7 cellular contexts compared by ENCODE assay signal in genomic region chr6:136290406-136291010, GRCh38. TPM values are rescaled to one million over a fixed set of nuclear protein-coding genes. Genes with fewer than 3 reads are reported as not detected.
DNase-seq lines count a peak whose midpoint lies in the region; ATAC-seq and TF ChIP-seq lines count a peak whose summit lies in the region.

No MANE protein-coding gene starts in this region.

- no peaks in the 10 kb centered on the region for H3K36me3 ChIP-seq in liver (ENCODE audit: control insufficient read depth in 4 of 4, insufficient read depth in 3 of 4, low read depth in 1 of 4, low read length in 3 of 4)

- H3K4me3 ChIP-seq in coronary artery, result peak overlapping the region; percentile 85
- peak overlapping the region; percentile 55 to 68 (median 57) for H3K4me3 ChIP-seq in liver (ENCODE audit: low read depth in 1 of 3, low read length in 3 of 3)

- peaks cover 29% of the 10 kb centered on the region for H3K36me3 Mint-ChIP-seq in activated CD4-positive, alpha-beta T cell treated with anti-CD3 and anti-CD28 coated beads, Interleukin-2, amount 10 ng/mL, durations not matched to agents 24 days and 14 days (ENCODE audit: low read depth)

- H3K4me3 Mint-ChIP-seq in activated CD4-positive, alpha-beta T cell treated with anti-CD3 and anti-CD28 coated beads, Interleukin-2, amount 10 ng/mL, durations not matched to agents 24 days and 14 days, result peak overlapping the region; percentile 92

- peak; percentile 84 for DNase-seq in NCI-H446 treated with DMSO at 0.1 percent for 48 hours (lab: John Stamatoyannopoulos, UW)
- peak; percentile 94 for DNase-seq in activated CD4-positive, alpha-beta T cell treated with anti-CD3 and anti-CD28 coated beads, Interleukin-2, amount 10 ng/mL, durations not matched to agents 24 days and 14 days
- peak; percentile 91 for DNase-seq in coronary artery (ENCODE audit: low spot score)
- peak; percentile 51 to 72 for DNase-seq in stimulated activated CD4-positive, alpha-beta T cell treated with anti-CD3 and anti-CD28 coated beads, Interleukin-4, amount 100 ng/mL, for 4 hours

- ATAC-seq in GM18861 (IDR thresholded peaks at IDR 0.05; ENCODE audit: unreplicated experiment), result peak; percentile 21
- ATAC-seq in HG03139 (IDR thresholded peaks at IDR 0.05; ENCODE audit: unreplicated experiment), result peak; percentile 23

- peaks cover 9 to 25% (median 13%) of the 10 kb centered on the region in 4 donors for H3K4me1 ChIP-seq in liver (ENCODE audit: control insufficient read depth in 4 of 4, insufficient read depth in 4 of 4, low read length in 3 of 4)

- WGBS in liver, result 4% methylated on average over 22 of the region's 22 CpGs

- H3K9me3 ChIP-seq in liver (ENCODE audit: control insufficient read depth in 4 of 4, low read length in 3 of 4), result no peaks in the 10 kb centered on the region

- no peaks in the 10 kb centered on the region for H3K9me3 Mint-ChIP-seq in activated CD4-positive, alpha-beta T cell treated with anti-CD3 and anti-CD28 coated beads, Interleukin-2, amount 10 ng/mL, durations not matched to agents 24 days and 14 days

- H3K27ac ChIP-seq in coronary artery (peak overlapping the region; percentile 98 to 100), liver (ENCODE audit: low read depth in 1 of 2, low read length in 2 of 2) (peak overlapping the region; percentile 100)

- peak overlapping the region; percentile 100 for H3K27ac Mint-ChIP-seq in activated CD4-positive, alpha-beta T cell treated with anti-CD3 and anti-CD28 coated beads, Interleukin-2, amount 10 ng/mL, durations not matched to agents 24 days and 14 days

- H3K4me1 Mint-ChIP-seq in activated CD4-positive, alpha-beta T cell treated with anti-CD3 and anti-CD28 coated beads, Interleukin-2, amount 10 ng/mL, durations not matched to agents 24 days and 14 days, result peaks cover 33% of the 10 kb centered on the region

- TF ChIP-seq RAD21 in liver (IDR thresholded peaks at IDR 0.05), result peak in 1 of 2 donors; percentile 17

- H3K27me3 Mint-ChIP-seq in activated CD4-positive, alpha-beta T cell treated with anti-CD3 and anti-CD28 coated beads, Interleukin-2, amount 10 ng/mL, durations not matched to agents 24 days and 14 days, result peaks cover 2% of the 10 kb centered on the region

- intact Hi-C loops in activated CD4-positive, alpha-beta T cell treated with anti-CD3 and anti-CD28 coated beads, Interleukin-2, amount 10 ng/mL, durations not matched to agents 24 days and 14 days (cut with micrococcal nuclease), result loop anchor here (1.0 to 2.0 kb wide), 2 partner anchors 26 to 753 kb away; no protein-coding TSS in a partner anchor

- peak overlapping the region; percentile 94 to 98 for H3K9ac ChIP-seq in liver (ENCODE audit: low read depth in 1 of 2, low read length in 2 of 2)

- no peaks in the 10 kb centered on the region for H3K27me3 ChIP-seq in liver (ENCODE audit: control insufficient read depth in 4 of 4, insufficient read depth in 4 of 4, low read length in 3 of 4)

- no peak for TF ChIP-seq CTCF in coronary artery (IDR thresholded peaks at IDR 0.05)
- TF ChIP-seq CTCF in liver (IDR thresholded peaks at IDR 0.05; ENCODE audit: low read depth, low read length, missing input control), result no peak

TF ChIP-seq in liver, 16 proteins besides CTCF, POLR2A, EP300 and RAD21:
- TF ChIP-seq NR2F2 (IDR thresholded peaks at IDR 0.05) (no peak), HNF4A (conservative IDR thresholded peaks at IDR 0.05) (no peak), ZBTB33 (IDR thresholded peaks at IDR 0.05) (no peak), EGR1 (IDR thresholded peaks at IDR 0.05; ENCODE audit: low read depth in 2 of 2) (no peak), JUND (IDR thresholded peaks at IDR 0.05) (peak in 1 of 2 donors; percentile 4), REST (IDR thresholded peaks at IDR 0.05) (no peak), FOXA2 (IDR thresholded peaks at IDR 0.05) (no peak), HNF4G (IDR thresholded peaks at IDR 0.05) (no peak), ATF3 (IDR thresholded peaks at IDR 0.05) (peak; percentile 5), YY1 (IDR thresholded peaks at IDR 0.05) (peak; percentile 35), GABPA (IDR thresholded peaks at IDR 0.05 in 1 of 2, conservative IDR thresholded peaks at IDR 0.05 in 1 of 2) (no peak), RXRA (IDR thresholded peaks at IDR 0.05) (no peak), FOXA1 (IDR thresholded peaks at IDR 0.05) (no peak), TAF1 (conservative IDR thresholded peaks at IDR 0.05) (peak; percentile 49), SP1 (IDR thresholded peaks at IDR 0.05) (no peak), MAX (IDR thresholded peaks at IDR 0.05) (peak; percentile 31)

RNA-seq across cellular contexts. Expression of gene BCLAF1, which starts 0.9 kb away (rescaled TPM):
- total RNA-seq in activated CD4-positive, alpha-beta T cell treated with anti-CD3 and anti-CD28 coated beads, Interleukin-2, amount 10 ng/mL, durations not matched to agents 24 days and 14 days, result 267 TPM in 2 replicates
- total RNA-seq in liver, result 10 to 100 TPM; 52.9 to 60.5 TPM
- polyA plus RNA-seq in liver, result 10 to 100 TPM; 11.7 to 23.1 TPM

RNA-seq across cellular contexts. Expression of gene MTFR2, which starts 40.4 kb away (rescaled TPM):
- 24.4 and 24.6 TPM in 2 replicates for total RNA-seq in activated CD4-positive, alpha-beta T cell treated with anti-CD3 and anti-CD28 coated beads, Interleukin-2, amount 10 ng/mL, durations not matched to agents 24 days and 14 days
- total RNA-seq in liver, result 1 to 10 TPM in 1 of 2 donors, under 1 TPM in 1; 0.08 to 3.6 TPM
- under 1 TPM; 0.11 to 0.31 TPM for polyA plus RNA-seq in liver

Comparison
In these comparisons a context has a peak if more than half of its experiments do, and no peak if none do; other contexts are left out.
1. Peak in every context shown above with its lines: DNase-seq, ATAC-seq, H3K4me3 ChIP-seq and H3K27ac ChIP-seq.